Comparison of ENCODE assay signal across 8 cellular contexts in genomic region chr14:64338616-64339316, GRCh38.
DNase-seq lines count a peak whose midpoint lies in the region; ATAC-seq and TF ChIP-seq lines count a peak whose summit lies in the region.

No MANE protein-coding gene starts in this region.

- H3K36me3 ChIP-seq in mucosa of rectum (ENCODE audit: control insufficient read depth in 2 of 2, insufficient read depth in 2 of 2, low read length in 2 of 2): no peaks in the 10 kb centered on the region

- TF ChIP-seq RAD21 in Ishikawa (IDR thresholded peaks at IDR 0.05; ENCODE audit: low read depth): no peak

- H3K27me3 ChIP-seq in mucosa of rectum (ENCODE audit: control insufficient read depth in 2 of 2, insufficient read depth in 2 of 2, low read length in 2 of 2): no peaks in the 10 kb centered on the region

- TF ChIP-seq POLR2A in erythroblast (IDR thresholded peaks at IDR 0.05; ENCODE audit: low read length): peak; percentile 73

- H3K4me3 ChIP-seq in mucosa of rectum (ENCODE audit: low read length in 2 of 2): peak overlapping the region; percentile 84 to 91

- H3K27ac ChIP-seq in mucosa of rectum (ENCODE audit: low read depth in 2 of 2, low read length in 2 of 2): peak overlapping the region; percentile 83 to 89

- ATAC-seq in GM21619 (IDR thresholded peaks at IDR 0.05; ENCODE audit: unreplicated experiment): peak; percentile 89

- DNase-seq in DMS153 treated with DMSO at 0.1 percent for 48 hours (lab: John Stamatoyannopoulos, UW; ENCODE audit: unreplicated experiment): peak; percentile 97
- DNase-seq in OCI-M2 (lab: John Stamatoyannopoulos, UW; ENCODE audit: unreplicated experiment): peak; percentile 82
- peak; percentile 81 for DNase-seq in activated T-cell treated with anti-CD3 and anti-CD28 coated beads, Interleukin-2, amount 50 U/mL, for 1 hour
- DNase-seq in erythroblast (lab: John Stamatoyannopoulos, UW): peak; percentile 80 to 87
- DNase-seq in stimulated activated CD8-positive, alpha-beta memory T cell treated with anti-CD3 and anti-CD28 coated beads, Interleukin-4, amount 100 ng/mL, for 4 hours (ENCODE audit: low read depth in 2 of 2, low spot score in 1 of 2): peak; percentile 68 to 74

- no peaks in the 10 kb centered on the region for H3K9me3 ChIP-seq in mucosa of rectum (ENCODE audit: control insufficient read depth in 2 of 2, low read length in 2 of 2)

- peaks cover 4 to 6% of the 10 kb centered on the region in 2 donors for H3K4me1 ChIP-seq in mucosa of rectum (ENCODE audit: control insufficient read depth in 2 of 2, insufficient read depth in 2 of 2, low read length in 2 of 2)

- H3K9ac ChIP-seq in mucosa of rectum (ENCODE audit: low read depth in 1 of 2, low read length in 2 of 2): peak overlapping the region; percentile 65 to 80

- no peak; the same call in 1 of the 2 replicates for TF ChIP-seq EP300 in Ishikawa (IDR thresholded peaks at IDR 0.05; ENCODE audit: borderline replicate concordance)

TF ChIP-seq in Ishikawa, 13 proteins besides CTCF, POLR2A, EP300 and RAD21:
- TF ChIP-seq TAF1 (IDR thresholded peaks at IDR 0.05; ENCODE audit: low read depth) (no peak; the same call in none of the 2 replicates), FOXM1 (IDR thresholded peaks at IDR 0.05; ENCODE audit: borderline replicate concordance, low read depth) (no peak), TEAD4 (IDR thresholded peaks at IDR 0.05) (no peak), CREB1 (IDR thresholded peaks at IDR 0.05; ENCODE audit: low read depth) (peak; percentile 65; the same call in 1 of the 2 replicates), TCF12 (IDR thresholded peaks at IDR 0.05; ENCODE audit: low read depth) (peak; percentile 14; the same call in 1 of the 2 replicates), ZBTB7A (IDR thresholded peaks at IDR 0.05; ENCODE audit: low read depth) (no peak), MAX (IDR thresholded peaks at IDR 0.05) (peak; percentile 85), USF1 (IDR thresholded peaks at IDR 0.05) (0 out of 2 replicates have a peak, but pooled peaks have one; percentile 6), NFIC (IDR thresholded peaks at IDR 0.05) (no peak), REST (IDR thresholded peaks at IDR 0.05; ENCODE audit: low read depth) (no peak), YY1 (IDR thresholded peaks at IDR 0.05; ENCODE audit: low read depth) (peak; percentile 77), EGR1 (IDR thresholded peaks at IDR 0.05) (no peak), CEBPB (IDR thresholded peaks at IDR 0.05) (no peak; the same call in 1 of the 2 replicates)

Comparison
In these comparisons a context has a peak if more than half of its experiments do, and no peak if none do; other contexts are left out.
1. Peak in every context shown above with its lines: DNase-seq, ATAC-seq, H3K4me3 ChIP-seq and H3K27ac ChIP-seq.